8 cellular contexts compared by ENCODE assay signal in genomic region chr7:64999165-65000004, GRCh38. TPM values are rescaled to one million over a fixed set of nuclear protein-coding genes. Genes with fewer than 3 reads are reported as not detected.
DNase-seq lines count a peak whose midpoint lies in the region; ATAC-seq and TF ChIP-seq lines count a peak whose summit lies in the region.

No MANE protein-coding gene starts in this region.

- POLR2A ChIA-PET in HEK293T (lab: Yijun Ruan, JAX): no interaction called here

- no peak overlapping the region for H3K4me3 ChIP-seq in GM06990 (replicated peaks; ENCODE audit: low read depth, low read length)
- H3K4me3 ChIP-seq in HL-60 (replicated peaks; ENCODE audit: insufficient read depth, low read length): no peak overlapping the region
- no peak overlapping the region for H3K4me3 ChIP-seq in astrocyte of the spinal cord (ENCODE audit: low read depth, low read length)

- peaks cover 6% of the 10 kb centered on the region for H3K36me3 ChIP-seq in GM06990 (ENCODE audit: control insufficient read depth, insufficient read depth, low read length)

- in situ Hi-C loops in astrocyte of the spinal cord (cut with HindIII; ENCODE audit: low sequenced_read_pairs): no loop called here

- H3K27me3 ChIP-seq in GM06990 (replicated peaks; ENCODE audit: control insufficient read depth, insufficient read depth, low read length) (no peaks in the 10 kb centered on the region), HL-60 (ENCODE audit: insufficient read depth, poor library complexity, severe bottlenecking) (no peaks in the 10 kb centered on the region)

- no peak for ATAC-seq in GM21619 (IDR thresholded peaks at IDR 0.05; ENCODE audit: unreplicated experiment)

- DNase-seq in GM06990 (ENCODE audit: extremely low read depth, insufficient read length) (peak; percentile 14), HL-60 (ENCODE audit: low read depth in 1 of 2, low spot score in 1 of 2) (peak; percentile 76 to 88), astrocyte of the spinal cord (ENCODE audit: low read depth, low spot score) (peak; percentile 15), mucosa of gallbladder (ENCODE audit: low spot score) (peak; percentile 51), NCI-H1092 (lab: John Stamatoyannopoulos, UW) (no peak), glomerular visceral epithelial cell (ENCODE audit: extremely low spot score) (no peak), HEK293T (ENCODE audit: extremely low spot score) (no peak)

- H3K27ac ChIP-seq in HL-60 (replicated peaks): peak overlapping the region; percentile 95

- TF ChIP-seq CTCF in GM06990 (IDR thresholded peaks at IDR 0.05; ENCODE audit: insufficient read depth, low read length, poor library complexity, severe bottlenecking) (no peak), HL-60 (IDR thresholded peaks at IDR 0.05; ENCODE audit: insufficient read depth, low read length) (no peak), astrocyte of the spinal cord (IDR thresholded peaks at IDR 0.05; ENCODE audit: low read depth, low read length) (no peak)

- CTCF ChIA-PET in HEK293T (lab: Yijun Ruan, JAX): no interaction called here

TF ChIP-seq in HEK293T, 16 proteins besides CTCF, POLR2A, EP300 and RAD21:
- no peak for TF ChIP-seq SUZ12 (IDR thresholded peaks at IDR 0.05)
- no peak for TF ChIP-seq ARNT (IDR thresholded peaks at IDR 0.05)
- no peak for TF ChIP-seq ZNF384 (IDR thresholded peaks at IDR 0.05)
- TF ChIP-seq FOXM1 (IDR thresholded peaks at IDR 0.05; ENCODE audit: borderline replicate concordance): no peak
- no peak for TF ChIP-seq CTBP1 (IDR thresholded peaks at IDR 0.05; ENCODE audit: borderline replicate concordance)
- no peak for TF ChIP-seq LEF1 (IDR thresholded peaks at IDR 0.05; ENCODE audit: borderline replicate concordance)

RNA-seq across cellular contexts. Expression of gene ERV3-1, which starts 7.1 kb away (rescaled TPM):
- total RNA-seq in mucosa of gallbladder: 38.7 TPM

RNA-seq across cellular contexts. Expression of gene ZNF117, which starts 8.5 kb away (rescaled TPM):
- total RNA-seq in mucosa of gallbladder: 31.6 TPM

Comparison
In these comparisons a context has a peak if more than half of its experiments do, and no peak if none do; other contexts are left out.
1. DNase-seq: peak in GM06990 (single experiment), HL-60 (2 of 2), astrocyte of the spinal cord (single experiment) and mucosa of gallbladder (single experiment); none in NCI-H1092 (single experiment), glomerular visceral epithelial cell (single experiment) and HEK293T (single experiment).